35 cellular contexts compared by ENCODE assay signal in genomic region chr3:187183903-187184302, GRCh38. TPM values are rescaled to one million over a fixed set of nuclear protein-coding genes. Genes with fewer than 3 reads are reported as not detected.
DNase-seq lines count a peak whose midpoint lies in the region; ATAC-seq, FAIRE-seq and TF ChIP-seq lines count a peak whose summit lies in the region.
"Had no signal": no experiment of that assay in that cellular context is flagged by ENCODE, and none has a peak within 500 bp of the region (broad histone marks: within the 10 kb centered on the region; RNA-seq: fewer than 3 reads in every experiment).

No MANE protein-coding gene starts in this region.

- no peak overlapping the region for H3K4me3 Mint-ChIP-seq in GM23338
- H3K4me3 Mint-ChIP-seq in neural progenitor cell = no peak overlapping the region
- H3K4me3 Mint-ChIP-seq: activated CD8-positive, alpha-beta T cell treated with anti-CD3 and anti-CD28 coated beads for 36 hours; activated naive CD8-positive, alpha-beta T cell; CD4-positive, CD25-positive, alpha-beta regulatory T cell; central memory CD8-positive, alpha-beta T cell; HFFc6; stimulated activated effector memory CD8-positive, alpha-beta T cell treated with anti-CD3 and anti-CD28 coated beads, Interleukin-12 subunit alpha, Interleukin-12 subunit beta, amount 100 ng/mL, for 72 hours; T-helper 1 cell treated with Interleukin-12 subunit alpha and Interleukin-12 subunit beta and Interleukin-4 antibody, amounts not matched to agents 30 μg/mL and 1 μg/mL, for 36 hours; type B pancreatic cell had no signal

- no peak for FAIRE-seq in pancreas (lab: Jason Lieb, UNC)

- H3K27ac ChIP-seq in GM23338 (ENCODE audit: low read depth) = peak overlapping the region; percentile 99
- no peak overlapping the region for H3K27ac ChIP-seq in neural progenitor cell
- H3K27ac ChIP-seq in pancreas = no peak overlapping the region
- H3K27ac ChIP-seq: HL-60, SK-N-MC had no signal

- WGBS in pancreas, 2 donors = 64 to 69% methylated on average over 6 of the region's 6 CpGs

- no peak overlapping the region for H2AFZ ChIP-seq in GM23338
- H2AFZ ChIP-seq in neural progenitor cell (replicated peaks) = no peak overlapping the region

- no peak overlapping the region for H3K9ac ChIP-seq in neural progenitor cell

- peaks cover 13% of the 10 kb centered on the region; the same call in 1 of the 2 replicates for H3K9me2 ChIP-seq in GM23338 (ENCODE audit: insufficient read depth)

- H3K4me3 ChIP-seq in GM23338 (no peak overlapping the region), neural progenitor cell (no peak overlapping the region), pancreas (no peak overlapping the region)
- H3K4me3 ChIP-seq: esophagus squamous epithelium had no signal

- no peaks in the 10 kb centered on the region for H3K9me3 Mint-ChIP-seq in GM23338
- H3K9me3 Mint-ChIP-seq in neural progenitor cell = peaks cover 2% of the 10 kb centered on the region
- H3K9me3 Mint-ChIP-seq: activated CD8-positive, alpha-beta T cell treated with anti-CD3 and anti-CD28 coated beads for 36 hours; central memory CD8-positive, alpha-beta T cell; HFFc6; stimulated activated effector memory CD8-positive, alpha-beta T cell treated with anti-CD3 and anti-CD28 coated beads, Interleukin-12 subunit alpha, Interleukin-12 subunit beta, amount 100 ng/mL, for 72 hours; type B pancreatic cell had no signal

- H3F3A ChIP-seq in GM23338 (replicated peaks; ENCODE audit: low read depth) (peaks cover 9% of the 10 kb centered on the region), neural progenitor cell (ENCODE audit: low read depth) (peaks cover 16% of the 10 kb centered on the region)

- intact Hi-C loops in pancreas (cut with DNase I) = no loop called here

- no peak for ATAC-seq in GM23338
- ATAC-seq in pancreas = no peak
- no peak for ATAC-seq in HG03571 (IDR thresholded peaks at IDR 0.05; ENCODE audit: unreplicated experiment)
- ATAC-seq: activated CD8-positive, alpha-beta T cell treated with anti-CD3 and anti-CD28 coated beads for 36 hours had no signal

- H3K4me1 ChIP-seq in GM23338 (ENCODE audit: insufficient read depth) (peaks cover 56% of the 10 kb centered on the region), neural progenitor cell (peaks cover 20% of the 10 kb centered on the region), pancreas (no peaks in the 10 kb centered on the region)

- peaks cover 9% of the 10 kb centered on the region; the same call in 2 of the 3 replicates for H3K36me3 Mint-ChIP-seq in GM23338 (ENCODE audit: low read depth)
- no peaks in the 10 kb centered on the region for H3K36me3 Mint-ChIP-seq in neural progenitor cell
- H3K36me3 Mint-ChIP-seq: activated naive CD8-positive, alpha-beta T cell; CD4-positive, CD25-positive, alpha-beta regulatory T cell; IgD-negative memory B cell; stimulated activated effector memory CD8-positive, alpha-beta T cell treated with anti-CD3 and anti-CD28 coated beads, Interleukin-12 subunit alpha, Interleukin-12 subunit beta, amount 100 ng/mL, for 72 hours; type B pancreatic cell had no signal

- H3K27ac Mint-ChIP-seq in GM23338 (no peak overlapping the region), neural progenitor cell (no peak overlapping the region)
- H3K27ac Mint-ChIP-seq: activated CD8-positive, alpha-beta T cell treated with anti-CD3 and anti-CD28 coated beads for 36 hours; activated naive CD8-positive, alpha-beta T cell; CD4-positive, CD25-positive, alpha-beta regulatory T cell; HFFc6; IgD-negative memory B cell; stimulated activated effector memory CD8-positive, alpha-beta T cell treated with anti-CD3 and anti-CD28 coated beads, Interleukin-12 subunit alpha, Interleukin-12 subunit beta, amount 100 ng/mL, for 72 hours; T-helper 1 cell treated with Interleukin-12 subunit alpha and Interleukin-12 subunit beta and Interleukin-4 antibody, amounts not matched to agents 30 μg/mL and 1 μg/mL, for 36 hours; type B pancreatic cell had no signal

- no peaks in the 10 kb centered on the region for H3K27me3 ChIP-seq in GM23338 (ENCODE audit: insufficient read depth)
- H3K27me3 ChIP-seq in neural progenitor cell = peaks cover 23% of the 10 kb centered on the region
- no peaks in the 10 kb centered on the region for H3K27me3 ChIP-seq in pancreas
- H3K27me3 ChIP-seq: esophagus squamous epithelium had no signal

- H3K4me1 Mint-ChIP-seq in GM23338 (peaks cover 73% of the 10 kb centered on the region), neural progenitor cell (peaks cover 16% of the 10 kb centered on the region)
- H3K4me1 Mint-ChIP-seq: CD4-positive, CD25-positive, alpha-beta regulatory T cell; stimulated activated effector memory CD8-positive, alpha-beta T cell treated with anti-CD3 and anti-CD28 coated beads, Interleukin-12 subunit alpha, Interleukin-12 subunit beta, amount 100 ng/mL, for 72 hours had no signal

- no peak for TF ChIP-seq CTCF in GM23338 (conservative IDR thresholded peaks at IDR 0.05; ENCODE audit: low read depth in 2 of 2)
- TF ChIP-seq CTCF in neural progenitor cell (IDR thresholded peaks at IDR 0.05) = no peak
- TF ChIP-seq CTCF in pancreas (IDR thresholded peaks at IDR 0.05) = no peak
- TF ChIP-seq CTCF in GM20000 (IDR thresholded peaks at IDR 0.05; ENCODE audit: extremely low read depth, missing control alignments) = no peak

- H3K4me2 ChIP-seq in GM23338 (peak overlapping the region; percentile 71), neural progenitor cell (peak overlapping the region; percentile 21)

- no peaks in the 10 kb centered on the region for H4K20me1 ChIP-seq in GM23338 (replicated peaks; ENCODE audit: insufficient read depth)
- no peaks in the 10 kb centered on the region for H4K20me1 ChIP-seq in neural progenitor cell (ENCODE audit: low read depth)

- peaks cover 22% of the 10 kb centered on the region for H3K79me2 ChIP-seq in GM23338 (replicated peaks; ENCODE audit: insufficient read depth)
- H3K79me2 ChIP-seq in neural progenitor cell (ENCODE audit: low read depth) = no peaks in the 10 kb centered on the region

- no peaks in the 10 kb centered on the region for H3K9me3 ChIP-seq in neural progenitor cell (ENCODE audit: low read depth)
- no peaks in the 10 kb centered on the region for H3K9me3 ChIP-seq in pancreas
- H3K9me3 ChIP-seq: esophagus squamous epithelium had no signal

- 0 out of 2 replicates have a peak, but pooled peaks cover 5% of the 10 kb centered on the region for H3K36me3 ChIP-seq in GM23338 (ENCODE audit: insufficient read depth)
- H3K36me3 ChIP-seq in neural progenitor cell = no peaks in the 10 kb centered on the region
- H3K36me3 ChIP-seq in pancreas = no peaks in the 10 kb centered on the region
- H3K36me3 ChIP-seq: esophagus squamous epithelium had no signal

- peaks cover 7% of the 10 kb centered on the region for H3K27me3 Mint-ChIP-seq in GM23338 (ENCODE audit: insufficient read depth, low read depth, poor library complexity)
- H3K27me3 Mint-ChIP-seq in neural progenitor cell (ENCODE audit: insufficient read depth, low read depth) = peaks cover 5% of the 10 kb centered on the region

- DNase-seq in GM23338 (ENCODE audit: low spot score) = no peak
- peak; percentile 23 for DNase-seq in NCI-H1436 treated with DMSO at 0.1 percent for 48 hours (lab: John Stamatoyannopoulos, UW)
- peak; percentile 6 for DNase-seq in fibroblast of gingiva (ENCODE audit: low read depth)
- DNase-seq in neural progenitor cell (ENCODE audit: low spot score) = no peak
- DNase-seq in pancreas = no peak
- DNase-seq in GM20000 (ENCODE audit: low spot score) = no peak
- DNase-seq: activated CD4-positive, alpha-beta T cell treated with anti-CD3 and anti-CD28 coated beads for 1 hour; activated effector memory CD4-positive, alpha-beta T cell treated with Interleukin-2 at 50 U/mL for 16 hours; activated T-cell treated with anti-CD3 and anti-CD28 coated beads for 4 hours; esophagus squamous epithelium; HFFc6; NCI-H2029 treated with DMSO at 0.1 percent for 48 hours; NCI-H446; NCI-H774; posterior cingulate gyrus; RPMI8226; stimulated activated CD4-positive, alpha-beta T cell treated with anti-CD3 and anti-CD28 coated beads, Interleukin-4, amount 100 ng/mL, for 24 hours had no signal

TF ChIP-seq in GM23338, 12 proteins besides CTCF, POLR2A, EP300 and RAD21 (continues in another document):
- TF ChIP-seq STAT1 (IDR thresholded peaks at IDR 0.05; ENCODE audit: unreplicated experiment) = no peak
- TF ChIP-seq NANOG (IDR thresholded peaks at IDR 0.05; ENCODE audit: borderline replicate concordance) = no peak
- TF ChIP-seq CREB1 (CRISPR knock-in tag; IDR thresholded peaks at IDR 0.05; ENCODE audit: low read depth) = no peak
- TF ChIP-seq ZNF331 (CRISPR knock-in tag; IDR thresholded peaks at IDR 0.05; ENCODE audit: low read depth) = no peak

RNA-seq across cellular contexts. Expression of gene RTP1, which starts 13.4 kb away (rescaled TPM):
- total RNA-seq in GM23338 (2014; rRNA removed; shearing (Covaris generic)) = 4.4 and 5.9 TPM in 2 replicates
- polyA plus RNA-seq in GM23338 (2016; fragmentation: Nextera tagmentation; extraction: Ambion mirVana) (5.4 and 6.3 TPM in 2 replicates), pancreas (not detected)
- total RNA-seq in neural progenitor cell (ENCODE audit: low replicate concordance) (0.43 TPM in 1 of 2 replicates, not detected in the other), pancreas (not detected)
- total RNA-seq: activated CD8-positive, alpha-beta T cell treated with anti-CD3 and anti-CD28 coated beads for 36 hours; CD4-positive, CD25-positive, alpha-beta regulatory T cell; dermis blood vessel endothelial cell; esophagus squamous epithelium; glomerular endothelial cell; HFFc6; kidney epithelial cell; lung microvascular endothelial cell; right cardiac atrium; subcutaneous adipose tissue had no signal
- polyA plus RNA-seq: aorta; CD4-positive, CD25-positive, alpha-beta regulatory T cell; IgD-negative memory B cell; right cardiac atrium had no signal

RNA-seq across cellular contexts. Expression of gene RPL39L, which starts 44.6 kb away (rescaled TPM):
- total RNA-seq in GM23338 (2014; rRNA removed; shearing (Covaris generic)) = 70.6 and 73.8 TPM in 2 replicates
- polyA plus RNA-seq in GM23338 (2016; fragmentation: Nextera tagmentation; extraction: Ambion mirVana) (149 and 155 TPM in 2 replicates), pancreas (1 to 10 TPM in 1 of 2 donors, under 1 TPM in 1; 0.99 to 2.2 TPM)
- total RNA-seq in neural progenitor cell (ENCODE audit: low replicate concordance) (49.1 and 52.3 TPM in 2 replicates), pancreas (1 to 10 TPM in 1 of 6 donors, under 1 TPM in 5; 0.31 to 1.5 (median 0.81) TPM)

Comparison
In these comparisons a context has a peak if more than half of its experiments do, and no peak if none do; other contexts are left out.
1. DNase-seq: peak in NCI-H1436 treated with DMSO at 0.1 percent for 48 hours (single experiment) and fibroblast of gingiva (single experiment); none in GM23338 (single experiment), neural progenitor cell (single experiment), pancreas (0 of 6) and GM20000 (single experiment).
2. RNA of gene RPL39L, which starts 44.6 kb away (total RNA-seq): 70.6 to 73.8 TPM in GM23338 and 49.1 to 52.3 TPM in neural progenitor cell; 0.31 to 1.5 TPM in pancreas; every median in the first group is over 10 times any median in the second.